ENCODE assay signal across 8 cellular contexts in the genomic region with DNA sequence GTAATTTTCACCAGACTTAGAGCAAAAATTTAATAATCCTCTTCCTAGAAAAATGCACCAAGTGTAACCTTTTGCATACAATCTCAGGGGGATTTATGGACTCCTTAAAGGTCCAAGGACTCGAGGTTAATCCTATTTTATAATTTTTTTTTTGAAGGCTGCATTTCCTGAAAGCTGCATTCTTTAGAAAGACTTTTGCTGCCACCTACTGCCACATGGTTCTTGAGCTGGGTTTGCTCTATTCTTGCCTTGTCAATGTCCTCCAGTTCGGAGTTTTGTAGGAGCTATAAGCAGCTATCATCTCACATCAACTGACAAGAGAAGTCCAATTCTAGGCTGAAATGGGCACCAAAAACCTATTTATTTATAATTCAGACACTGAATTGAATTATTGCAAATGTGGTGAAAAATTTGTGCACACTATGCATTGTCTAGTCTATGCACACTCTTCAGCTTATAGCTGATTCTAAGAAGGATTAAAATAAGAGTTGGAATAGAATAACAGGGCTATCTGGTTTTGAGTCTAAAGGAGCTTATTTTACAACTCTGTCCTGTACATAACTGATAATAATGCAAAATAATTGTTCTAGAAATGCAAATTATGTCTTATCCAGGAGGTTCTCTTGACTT. TPM values are rescaled to one million over a fixed set of nuclear protein-coding genes. Genes with fewer than 3 reads are reported as not detected.
DNase-seq lines count a peak whose midpoint lies in the region; ATAC-seq and TF ChIP-seq lines count a peak whose summit lies in the region.

No MANE protein-coding gene starts in this region.

- no peak overlapping the region for H3K4me3 ChIP-seq in Jurkat, Clone E6-1 (ENCODE audit: low read length)
- no peak overlapping the region for H3K4me3 ChIP-seq in Peyer's patch

- peaks cover 0 to 8% (median 0%) of the 10 kb centered on the region in 4 donors for H3K4me1 ChIP-seq in Peyer's patch

- no peak overlapping the region for H3K27ac ChIP-seq in Peyer's patch

- ATAC-seq in HG02973 (IDR thresholded peaks at IDR 0.05; ENCODE audit: unreplicated experiment), result no peak

- H3K27me3 ChIP-seq in Peyer's patch, result no peaks in the 10 kb centered on the region

- DNase-seq in DMS79 treated with DMSO at 0.1 percent for 48 hours (lab: John Stamatoyannopoulos, UW) (peak; percentile 70), DMS79 (lab: John Stamatoyannopoulos, UW) (no peak), Peyer's patch (peak in 1 of 3 donors; percentile 60), dermis blood vessel endothelial cell (peak; percentile 70), medulla oblongata (ENCODE audit: extremely low spot score) (peak; percentile 86)
- DNase-seq in Jurkat, Clone E6-1 (ENCODE audit: low read depth, low spot score), result peak; percentile 51
- no peak for DNase-seq in activated T-cell treated with anti-CD3 and anti-CD28 coated beads, Interleukin-2, amount 50 U/mL, for 1 hour

- TF ChIP-seq CTCF in Peyer's patch (IDR thresholded peaks at IDR 0.05), result peak in 4 of 6 experiments; percentile 48 to 72 (median 61)

- peaks cover 0 to 5% (median 0%) of the 10 kb centered on the region in 3 donors for H3K36me3 ChIP-seq in Peyer's patch

- no peak for TF ChIP-seq POLR2A in Peyer's patch (IDR thresholded peaks at IDR 0.05)

- no peaks in the 10 kb centered on the region for H3K9me3 ChIP-seq in Peyer's patch

RNA-seq across cellular contexts. Expression of a gene that starts 31.3 kb away (rescaled TPM):
- 8.4 TPM for polyA plus RNA-seq in Jurkat, Clone E6-1 (2012; ENCODE audit: insufficient read depth, insufficient read length)
- total RNA-seq in Peyer's patch (10 to 100 TPM in 3 of 4 donors, 1 to 10 TPM in 1; 6.6 to 25.1 (median 18.4) TPM), dermis blood vessel endothelial cell (10.7 and 13.6 TPM in 2 replicates)

Comparison
In these comparisons a context has a peak if more than half of its experiments do, and no peak if none do; other contexts are left out.
1. DNase-seq: peak in DMS79 treated with DMSO at 0.1 percent for 48 hours (single experiment), Jurkat, Clone E6-1 (single experiment), dermis blood vessel endothelial cell (single experiment) and medulla oblongata (single experiment); none in DMS79 (single experiment) and activated T-cell treated with anti-CD3 and anti-CD28 coated beads, Interleukin-2, amount 50 U/mL, for 1 hour (single experiment).